32 cellular contexts compared by ENCODE assay signal in genomic region chr15:100899601-100900000, GRCh38. TPM values are rescaled to one million over a fixed set of nuclear protein-coding genes. Genes with fewer than 3 reads are reported as not detected.
"Had no signal": no experiment of that assay in that cellular context is flagged by ENCODE, and none has a peak within 500 bp of the region (broad histone marks: within the 10 kb centered on the region; RNA-seq: fewer than 3 reads in every experiment).

No MANE protein-coding gene starts in this region.

- ATAC-seq: activated CD8-positive, alpha-beta T cell treated with anti-CD3 and anti-CD28 coated beads for 36 hours; activated T-cell treated with anti-CD3 and anti-CD28 coated beads, Interleukin-2, amount 50 U/mL, for 4 hours; activated T-helper 17 cell treated with anti-CD3 and anti-CD28 coated beads, Interleukin-2, amount 50 U/mL, for 72 hours; left cardiac atrium; naive thymus-derived CD8-positive, alpha-beta T cell; sciatic nerve; stimulated activated memory B cell treated with anti-CD40 and anti-IgM and Interleukin-4, amounts not matched to agents 10 μg/mL and 1 μg/mL and 100 μg/mL, for 72 hours; stimulated activated naive CD8-positive, alpha-beta T cell treated with anti-CD3 and anti-CD28 coated beads, Interleukin-15, amount 100 ng/mL, for 72 hours; WTC11 had no signal

- H3K9me3 ChIP-seq: gastrocnemius medialis, thyroid gland, upper lobe of left lung had no signal

- DNase-seq: activated CD4-positive, alpha-beta T cell treated with anti-CD3 and anti-CD28 coated beads, Interleukin-2, amount 50 U/mL, for 1 hour; activated CD8-positive, alpha-beta T cell treated with anti-CD3 and anti-CD28 coated beads for 36 hours; activated gamma-delta T cell treated with Interleukin-2 at 50 U/mL for 16 hours; activated naive CD4-positive, alpha-beta T cell treated with anti-CD3 and anti-CD28 coated beads, Interleukin-2, amount 50 U/mL, for 16 hours; activated T-cell treated with anti-CD3 and anti-CD28 coated beads, Interleukin-2, amount 50 U/mL, for 4 hours; amniotic stem cell; brain microvascular endothelial cell; central memory CD4-positive, alpha-beta T cell; gastrocnemius medialis; islet precursor cell; left cardiac atrium; occipital lobe; retina; stimulated activated CD4-positive, alpha-beta T cell treated with anti-CD3 and anti-CD28 coated beads, Interleukin-1b, Interleukin-23, amount 100 ng/mL, for 48 hours; stimulated activated CD4-positive, alpha-beta T cell treated with anti-CD3 and anti-CD28 coated beads, Interleukin-4, amount 100 ng/mL, for 4 hours; stimulated activated CD8-positive, alpha-beta memory T cell treated with anti-CD3 and anti-CD28 coated beads, Interleukin-4, amount 100 ng/mL, for 48 hours; stimulated activated naive CD8-positive, alpha-beta T cell treated with anti-CD3 and anti-CD28 coated beads, Interleukin-15, amount 100 ng/mL, for 72 hours; substantia nigra; SW 1271; T-helper 9 cell; thyroid gland; upper lobe of left lung had no signal

- H3K27ac Mint-ChIP-seq: activated CD8-positive, alpha-beta T cell treated with anti-CD3 and anti-CD28 coated beads for 36 hours; activated T-helper 17 cell treated with anti-CD3 and anti-CD28 coated beads, Interleukin-2, amount 50 U/mL, for 72 hours; naive thymus-derived CD8-positive, alpha-beta T cell; stimulated activated memory B cell treated with anti-CD40 and anti-IgM and Interleukin-4, amounts not matched to agents 10 μg/mL and 1 μg/mL and 100 μg/mL, for 72 hours; stimulated activated naive CD8-positive, alpha-beta T cell treated with anti-CD3 and anti-CD28 coated beads, Interleukin-15, amount 100 ng/mL, for 72 hours; T-helper 1 cell treated with Interleukin-12 subunit alpha and Interleukin-12 subunit beta and Interleukin-4 antibody, amounts not matched to agents 30 μg/mL and 1 μg/mL, for 36 hours had no signal

- FAIRE-seq: astrocyte had no signal

- H3K4me2 ChIP-seq: hepatocyte, smooth muscle cell had no signal

- H3K4me3 Mint-ChIP-seq: activated CD8-positive, alpha-beta T cell treated with anti-CD3 and anti-CD28 coated beads for 36 hours; activated T-cell treated with anti-CD3 and anti-CD28 coated beads, Interleukin-2, amount 50 U/mL, for 4 hours; activated T-helper 17 cell treated with anti-CD3 and anti-CD28 coated beads, Interleukin-2, amount 50 U/mL, for 72 hours; naive thymus-derived CD8-positive, alpha-beta T cell; neural crest cell; stimulated activated memory B cell treated with anti-CD40 and anti-IgM and Interleukin-4, amounts not matched to agents 10 μg/mL and 1 μg/mL and 100 μg/mL, for 72 hours; stimulated activated naive CD8-positive, alpha-beta T cell treated with anti-CD3 and anti-CD28 coated beads, Interleukin-15, amount 100 ng/mL, for 72 hours; T-helper 1 cell treated with Interleukin-12 subunit alpha and Interleukin-12 subunit beta and Interleukin-4 antibody, amounts not matched to agents 30 μg/mL and 1 μg/mL, for 36 hours; WTC11 had no signal

- H3K9me3 Mint-ChIP-seq: activated CD8-positive, alpha-beta T cell treated with anti-CD3 and anti-CD28 coated beads for 36 hours; activated T-cell treated with anti-CD3 and anti-CD28 coated beads, Interleukin-2, amount 50 U/mL, for 4 hours; activated T-helper 17 cell treated with anti-CD3 and anti-CD28 coated beads, Interleukin-2, amount 50 U/mL, for 72 hours; naive thymus-derived CD8-positive, alpha-beta T cell; neural crest cell; stimulated activated memory B cell treated with anti-CD40 and anti-IgM and Interleukin-4, amounts not matched to agents 10 μg/mL and 1 μg/mL and 100 μg/mL, for 72 hours; stimulated activated naive CD8-positive, alpha-beta T cell treated with anti-CD3 and anti-CD28 coated beads, Interleukin-15, amount 100 ng/mL, for 72 hours; T-helper 1 cell treated with Interleukin-12 subunit alpha and Interleukin-12 subunit beta and Interleukin-4 antibody, amounts not matched to agents 30 μg/mL and 1 μg/mL, for 36 hours had no signal

- H3K27ac ChIP-seq: brain microvascular endothelial cell, gastrocnemius medialis, hepatocyte, thyroid gland, upper lobe of left lung had no signal

- H3K36me3 ChIP-seq: brain microvascular endothelial cell, gastrocnemius medialis, thyroid gland, upper lobe of left lung had no signal

- H3K4me1 Mint-ChIP-seq: activated T-helper 17 cell treated with anti-CD3 and anti-CD28 coated beads, Interleukin-2, amount 50 U/mL, for 72 hours; stimulated activated naive CD8-positive, alpha-beta T cell treated with anti-CD3 and anti-CD28 coated beads, Interleukin-15, amount 100 ng/mL, for 72 hours had no signal

- H3K4me3 ChIP-seq: gastrocnemius medialis, hepatocyte, smooth muscle cell, thyroid gland, upper lobe of left lung had no signal

- H3K36me3 Mint-ChIP-seq: naive thymus-derived CD8-positive, alpha-beta T cell; stimulated activated memory B cell treated with anti-CD40 and anti-IgM and Interleukin-4, amounts not matched to agents 10 μg/mL and 1 μg/mL and 100 μg/mL, for 72 hours had no signal

- H3K27me3 ChIP-seq: brain microvascular endothelial cell, gastrocnemius medialis, thyroid gland had no signal

- H2AFZ ChIP-seq: hepatocyte had no signal

RNA-seq across cellular contexts. Expression of gene LRRK1, which starts 19.6 kb away (rescaled TPM):
- polyA plus RNA-seq: naive thymus-derived CD8-positive, alpha-beta T cell had no signal

RNA-seq across cellular contexts. Expression of gene ALDH1A3, which starts 20.0 kb away (rescaled TPM):
- total RNA-seq: activated CD8-positive, alpha-beta T cell treated with anti-CD3 and anti-CD28 coated beads for 36 hours; activated T-helper 17 cell treated with anti-CD3 and anti-CD28 coated beads, Interleukin-2, amount 50 U/mL, for 72 hours; naive thymus-derived CD8-positive, alpha-beta T cell had no signal
- polyA plus RNA-seq: naive thymus-derived CD8-positive, alpha-beta T cell had no signal
